17 cellular contexts compared by ENCODE assay signal in genomic region chr6:75504902-75505233, GRCh38. TPM values are rescaled to one million over a fixed set of nuclear protein-coding genes. Genes with fewer than 3 reads are reported as not detected.
DNase-seq lines count a peak whose midpoint lies in the region; ATAC-seq, FAIRE-seq and TF ChIP-seq lines count a peak whose summit lies in the region.
"Had no signal": no experiment of that assay in that cellular context is flagged by ENCODE, and none has a peak within 500 bp of the region (broad histone marks: within the 10 kb centered on the region; RNA-seq: fewer than 3 reads in every experiment).

No MANE protein-coding gene starts in this region.

- H3K4me3 ChIP-seq in AG04449 (ENCODE audit: low read depth, low read length) (no peak overlapping the region), HCT116 (replicated peaks in 1 of 2; ENCODE audit: low read depth in 1 of 2, low read length in 2 of 2) (no peak overlapping the region), brain microvascular endothelial cell (ENCODE audit: low read depth, low read length) (no peak overlapping the region), keratinocyte (ENCODE audit: control insufficient read depth in 2 of 3, extremely low read depth in 1 of 3, insufficient read depth in 2 of 3, low read depth in 1 of 3, low read length in 3 of 3) (no peak overlapping the region)
- H3K4me3 ChIP-seq: stomach had no signal

- in situ Hi-C loops in brain microvascular endothelial cell (cut with HindIII; ENCODE audit: low pct_ligation_motif_present, low sequenced_read_pairs), result no loop called here

- no peaks in the 10 kb centered on the region for H3K4me1 ChIP-seq in HCT116 (ENCODE audit: control insufficient read depth in 1 of 2, insufficient read depth in 2 of 2, low read length in 2 of 2)
- no peaks in the 10 kb centered on the region for H3K4me1 ChIP-seq in keratinocyte (ENCODE audit: control insufficient read depth, extremely low read depth, insufficient read depth, low read length)
- H3K4me1 ChIP-seq: stomach had no signal

- H3K27ac ChIP-seq in HCT116 (ENCODE audit: low read depth, low read length) (no peak overlapping the region), brain microvascular endothelial cell (no peak overlapping the region), keratinocyte (ENCODE audit: control insufficient read depth, insufficient read depth, low read length) (no peak overlapping the region)
- H3K27ac ChIP-seq: stomach had no signal

- CTCF ChIA-PET in AG04449 (lab: Yijun Ruan, JAX), result interaction anchor here (0.7 to 2.9 kb wide), 18 partner anchors 8 to 247 kb away, joined by 3 to 14 read pairs (median 3); no protein-coding TSS in a partner anchor
- CTCF ChIA-PET in HCT116 (lab: Charles Lee), result interaction anchor here (0.9 to 1.5 kb wide), 4 partner anchors 137 to 296 kb away, joined by 3 to 4 read pairs (median 4); no protein-coding TSS in a partner anchor
- CTCF ChIA-PET in activated naive CD4-positive, alpha-beta T cell treated with anti-CD3 and anti-CD28 coated beads for 36 hours (lab: Charles Lee), result no interaction called here

- H3K36me3 ChIP-seq in HCT116 (ENCODE audit: control insufficient read depth in 1 of 2, insufficient read depth in 2 of 2, low read length in 2 of 2) (no peaks in the 10 kb centered on the region), brain microvascular endothelial cell (replicated peaks) (no peaks in the 10 kb centered on the region), keratinocyte (ENCODE audit: control insufficient read depth in 2 of 2, extremely low read depth in 1 of 2, insufficient read depth in 2 of 2, low read length in 2 of 2) (no peaks in the 10 kb centered on the region)
- H3K36me3 ChIP-seq: stomach had no signal

- TF ChIP-seq CTCF in AG04449 (IDR thresholded peaks at IDR 0.05; ENCODE audit: insufficient read depth, low read length, missing control alignments) (peak; percentile 16), HCT116 (IDR thresholded peaks at IDR 0.05 in 2 of 3, conservative IDR thresholded peaks at IDR 0.05 in 1 of 3; ENCODE audit: borderline replicate concordance in 1 of 3, insufficient read depth in 1 of 3, low read depth in 2 of 3, low read length in 2 of 3) (peak in 2 of 3 experiments; percentile 10 to 23; a peak in 1 of 6 replicates), brain microvascular endothelial cell (IDR thresholded peaks at IDR 0.05; ENCODE audit: low read depth, low read length, missing control alignments) (peak; percentile 35), keratinocyte (optimal IDR thresholded peaks at IDR 0.05 in 1 of 3, IDR thresholded peaks at IDR 0.05 in 1 of 3, conservative IDR thresholded peaks at IDR 0.05 in 1 of 3; ENCODE audit: extremely low read depth in 1 of 3, insufficient read depth in 2 of 3, low read length in 3 of 3) (peak in 2 of 3 experiments; percentile 23 to 35)

- H3K9me1 ChIP-seq in keratinocyte (ENCODE audit: control insufficient read depth, extremely low read depth, insufficient read depth, low read length), result no peaks in the 10 kb centered on the region

- no peak for TF ChIP-seq POLR2A in HCT116 (IDR thresholded peaks at IDR 0.05; ENCODE audit: borderline replicate concordance, extremely low read depth, insufficient read depth, insufficient read length)

- H3K4me2 ChIP-seq in HCT116 (ENCODE audit: low read length) (no peak overlapping the region), keratinocyte (ENCODE audit: control insufficient read depth, extremely low read depth, insufficient read depth, low read depth, low read length) (no peak overlapping the region)

- DNase-seq in AG04449 (ENCODE audit: low read depth, low spot score), result no peak
- no peak for DNase-seq in HCT116 (ENCODE audit: low read depth, low spot score)
- no peak for DNase-seq in brain microvascular endothelial cell
- no peak for DNase-seq in keratinocyte (ENCODE audit: low read depth, low spot score)
- no peak for DNase-seq in T-helper 9 cell
- DNase-seq in activated naive CD4-positive, alpha-beta T cell treated with anti-CD3 and anti-CD28 coated beads for 36 hours, result no peak
- DNase-seq in activated gamma-delta T cell treated with Interleukin-2 at 50 U/mL for 16 hours, result no peak
- DNase-seq: activated naive CD8-positive, alpha-beta T cell treated with anti-CD3 and anti-CD28 coated beads, Interleukin-2, amount 50 U/mL, for 24 hours; CD4-positive, CD25-positive, alpha-beta regulatory T cell; effector memory CD4-positive, alpha-beta T cell; NCI-H1105; stimulated activated CD4-positive, alpha-beta T cell treated with anti-CD3 and anti-CD28 coated beads, Interleukin-1b, Interleukin-23, amount 100 ng/mL, for 48 hours; stomach had no signal

- H3K9me2 ChIP-seq in HCT116 (ENCODE audit: insufficient read depth), result no peaks in the 10 kb centered on the region

- H3K9me3 Mint-ChIP-seq in activated naive CD4-positive, alpha-beta T cell treated with anti-CD3 and anti-CD28 coated beads for 36 hours, result no peaks in the 10 kb centered on the region
- H3K9me3 Mint-ChIP-seq: CD4-positive, CD25-positive, alpha-beta regulatory T cell; T-helper 1 cell treated with Interleukin-12 subunit alpha and Interleukin-12 subunit beta and Interleukin-4 antibody, amounts not matched to agents 30 μg/mL and 1 μg/mL, for 36 hours had no signal

- H3K9ac ChIP-seq in HCT116 (ENCODE audit: low read length), result no peak overlapping the region
- H3K9ac ChIP-seq in keratinocyte (ENCODE audit: control insufficient read depth, extremely low read depth, insufficient read depth, low read length), result no peak overlapping the region

- H3K79me2 ChIP-seq in HCT116 (ENCODE audit: insufficient read depth, low read length) (no peaks in the 10 kb centered on the region), keratinocyte (ENCODE audit: control insufficient read depth, insufficient read depth, low read length) (no peaks in the 10 kb centered on the region)

- H3K27me3 ChIP-seq in HCT116 (ENCODE audit: insufficient read depth, low read length) (no peaks in the 10 kb centered on the region), brain microvascular endothelial cell (replicated peaks) (no peaks in the 10 kb centered on the region), keratinocyte (ENCODE audit: control insufficient read depth, extremely low read depth, insufficient read depth, low read length) (no peaks in the 10 kb centered on the region)
- H3K27me3 ChIP-seq: stomach had no signal

- no peaks in the 10 kb centered on the region for H3K4me1 Mint-ChIP-seq in activated naive CD4-positive, alpha-beta T cell treated with anti-CD3 and anti-CD28 coated beads for 36 hours (ENCODE audit: low read depth)
- H3K4me1 Mint-ChIP-seq: activated naive CD8-positive, alpha-beta T cell treated with anti-CD3 and anti-CD28 coated beads, Interleukin-2, amount 50 U/mL, for 24 hours; CD4-positive, CD25-positive, alpha-beta regulatory T cell; neural crest cell had no signal

- no peak for FAIRE-seq in keratinocyte (lab: Jason Lieb, UNC)
- FAIRE-seq: islet of Langerhans had no signal

- POLR2A ChIA-PET in AG04449 (lab: Yijun Ruan, JAX), result no interaction called here
- POLR2A ChIA-PET in HCT116 (lab: Charles Lee), result no interaction called here

- intact Hi-C loops in HCT116 (cut with micrococcal nuclease), result no loop called here
- intact Hi-C loops in activated naive CD4-positive, alpha-beta T cell treated with anti-CD3 and anti-CD28 coated beads for 36 hours (cut with micrococcal nuclease), result no loop called here

- TF ChIP-seq RAD21 in HCT116 (IDR thresholded peaks at IDR 0.05; ENCODE audit: low read depth), result peak; percentile 46

- dilution Hi-C loops in keratinocyte (cut with MboI; ENCODE audit: extremely low pct_ligation_motif_present, low sequenced_read_pairs), result loop anchor here (5.0 kb wide), 1 partner anchor 32 kb away; no protein-coding TSS in a partner anchor

- H4K20me1 ChIP-seq in HCT116 (ENCODE audit: insufficient read depth) (no peaks in the 10 kb centered on the region), keratinocyte (ENCODE audit: control insufficient read depth, extremely low read depth, insufficient read depth, low read length) (no peaks in the 10 kb centered on the region)

- no peak overlapping the region for H3K4me3 Mint-ChIP-seq in activated naive CD4-positive, alpha-beta T cell treated with anti-CD3 and anti-CD28 coated beads for 36 hours
- H3K4me3 Mint-ChIP-seq: activated naive CD8-positive, alpha-beta T cell treated with anti-CD3 and anti-CD28 coated beads, Interleukin-2, amount 50 U/mL, for 24 hours; CD4-positive, CD25-positive, alpha-beta regulatory T cell; neural crest cell; T-helper 1 cell treated with Interleukin-12 subunit alpha and Interleukin-12 subunit beta and Interleukin-4 antibody, amounts not matched to agents 30 μg/mL and 1 μg/mL, for 36 hours had no signal

- RAD21 ChIA-PET in HCT116 (lab: Charles Lee; ENCODE audit: low non-redundant PET in 1 of 2, low total read pairs in 2 of 2, uncharacterized antibody in 2 of 2, unreplicated experiment in 2 of 2), result no interaction called here

- H2AFZ ChIP-seq in HCT116 (ENCODE audit: low read depth, low read length, poor library complexity, severe bottlenecking) (no peak overlapping the region), keratinocyte (ENCODE audit: control insufficient read depth, low read length) (no peak overlapping the region)

- no peak for ATAC-seq in HCT116
- no peak for ATAC-seq in HG02981 (IDR thresholded peaks at IDR 0.05; ENCODE audit: unreplicated experiment)
- ATAC-seq: activated naive CD8-positive, alpha-beta T cell treated with anti-CD3 and anti-CD28 coated beads, Interleukin-2, amount 50 U/mL, for 24 hours had no signal

- H3K36me3 Mint-ChIP-seq in activated naive CD4-positive, alpha-beta T cell treated with anti-CD3 and anti-CD28 coated beads for 36 hours (ENCODE audit: low read depth), result no peaks in the 10 kb centered on the region
- H3K36me3 Mint-ChIP-seq: CD4-positive, CD25-positive, alpha-beta regulatory T cell had no signal

- no peak overlapping the region for H3K27ac Mint-ChIP-seq in activated naive CD4-positive, alpha-beta T cell treated with anti-CD3 and anti-CD28 coated beads for 36 hours
- H3K27ac Mint-ChIP-seq: activated naive CD8-positive, alpha-beta T cell treated with anti-CD3 and anti-CD28 coated beads, Interleukin-2, amount 50 U/mL, for 24 hours; CD4-positive, CD25-positive, alpha-beta regulatory T cell; T-helper 1 cell treated with Interleukin-12 subunit alpha and Interleukin-12 subunit beta and Interleukin-4 antibody, amounts not matched to agents 30 μg/mL and 1 μg/mL, for 36 hours had no signal

- H3K9me3 ChIP-seq in HCT116 (ENCODE audit: control insufficient read depth in 1 of 2, insufficient read depth in 1 of 2, low read depth in 1 of 2, low read length in 2 of 2) (no peaks in the 10 kb centered on the region), keratinocyte (ENCODE audit: control insufficient read depth, low read depth, low read length) (no peaks in the 10 kb centered on the region)
- H3K9me3 ChIP-seq: stomach had no signal

- no peaks in the 10 kb centered on the region for H3K27me3 Mint-ChIP-seq in activated naive CD4-positive, alpha-beta T cell treated with anti-CD3 and anti-CD28 coated beads for 36 hours (ENCODE audit: low read depth)
- H3K27me3 Mint-ChIP-seq: activated naive CD8-positive, alpha-beta T cell treated with anti-CD3 and anti-CD28 coated beads, Interleukin-2, amount 50 U/mL, for 24 hours had no signal

- BruUV-seq in HCT116 (replicated peaks; lab: Mats Ljungman, UMichigan), result no TSS peak

RNA-seq across cellular contexts. Expression of gene FILIP1, which starts 11.3 kb away (rescaled TPM):
- 0.05 TPM for total RNA-seq in HCT116 (2021; ENCODE audit: unreplicated experiment)
- polyA plus RNA-seq in HCT116 (2012), result 0.01 TPM in 2 replicates
- polyA plus RNA-seq in keratinocyte, result 0.01 TPM in 1 of 3 replicates, not detected in the others
- 0.09 TPM for polyA plus RNA-seq in keratinocyte (2011; ENCODE audit: low read depth)
- polyA plus RNA-seq in keratinocyte (2011; cell fraction: cytosol; rRNA removed), result not detected in 2 replicates
- not detected in 2 replicates for polyA plus RNA-seq in keratinocyte (2011; cell fraction: nucleus; rRNA removed)
- 0.01 and 0.13 TPM in 2 replicates for polyA plus RNA-seq in keratinocyte (2012; ENCODE audit: low replicate concordance)
- 0.03 TPM in 1 of 3 replicates, not detected in the others for polyA minus RNA-seq in keratinocyte
- polyA minus RNA-seq in keratinocyte (2011; cell fraction: cytosol; rRNA and poly(A)+ RNA removed), result not detected
- polyA minus RNA-seq in keratinocyte (2011; cell fraction: nucleus; rRNA and poly(A)+ RNA removed), result not detected in 2 replicates
- total RNA-seq in activated naive CD4-positive, alpha-beta T cell treated with anti-CD3 and anti-CD28 coated beads for 36 hours, result not detected
- total RNA-seq: CD4-positive, CD25-positive, alpha-beta regulatory T cell had no signal
